Comparison of ENCODE assay signal across 9 cellular contexts in the genomic region with DNA sequence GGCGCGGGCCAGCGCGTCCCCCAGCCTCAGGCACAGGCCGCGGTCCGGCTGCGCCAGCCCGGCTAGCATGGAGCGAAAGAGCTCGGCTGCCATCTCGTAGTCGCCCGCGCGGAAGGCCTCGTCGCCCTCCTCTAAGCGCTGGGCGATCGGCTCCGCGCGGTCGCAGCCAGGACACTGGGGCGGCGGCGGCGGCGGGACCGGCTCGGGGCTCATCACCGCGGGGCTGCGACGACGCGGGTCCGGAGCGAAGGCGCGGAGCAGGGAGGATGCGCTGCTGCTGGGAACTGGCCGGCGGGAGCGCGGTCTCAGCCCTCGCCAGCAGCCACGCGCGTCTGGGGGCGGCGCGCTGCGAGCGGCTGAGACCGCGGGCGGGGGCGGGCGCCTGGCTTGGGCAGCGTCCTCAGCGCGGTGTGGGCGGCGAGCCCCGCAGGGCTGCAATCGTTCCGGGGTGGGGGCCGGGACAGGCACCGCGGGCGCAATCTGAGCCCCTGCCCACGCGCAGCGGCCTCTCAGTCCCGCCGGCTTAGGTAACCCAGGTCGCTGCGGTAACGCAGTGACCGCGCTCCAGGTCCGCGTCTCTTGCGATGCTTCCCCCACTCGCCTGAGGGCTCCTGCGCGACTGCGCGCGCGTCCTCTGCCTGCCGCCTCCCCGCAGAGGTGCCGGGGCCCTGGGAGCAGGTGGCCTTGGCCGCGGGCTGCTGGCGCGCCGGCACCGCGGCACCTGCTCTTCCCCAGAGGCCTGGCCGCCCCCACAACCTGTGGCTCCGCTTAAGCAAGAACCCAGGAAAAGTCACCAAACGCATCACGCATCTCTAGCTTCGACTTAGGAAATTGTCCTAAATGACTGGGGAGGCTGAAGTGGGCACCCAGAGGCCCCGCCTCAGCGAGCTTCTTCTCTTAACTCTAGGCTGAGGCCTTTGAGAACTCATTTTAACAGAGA. TPM values are rescaled to one million over a fixed set of nuclear protein-coding genes. Genes with fewer than 3 reads are reported as not detected.
DNase-seq lines count a peak whose midpoint lies in the region; ATAC-seq and TF ChIP-seq lines count a peak whose summit lies in the region.
"Had no signal": no experiment of that assay in that cellular context is flagged by ENCODE, and none has a peak within 500 bp of the region (broad histone marks: within the 10 kb centered on the region; RNA-seq: fewer than 3 reads in every experiment).

TSS of gene LONRF2 (minus strand) at position 621 of the 940 bp plus-strand sequence. CDS start at position 213, 408 bp downstream.

- DNase-seq in COR-L47 (lab: John Stamatoyannopoulos, UW): peak; percentile 78
- peak; percentile 39 for DNase-seq in left ventricle myocardium inferior
- peak; percentile 30 for DNase-seq in prostate gland (ENCODE audit: low spot score)
- no peak for DNase-seq in HT-29 (ENCODE audit: low spot score)

- H3K4me1 ChIP-seq in left ventricle myocardium inferior (peaks cover 31% of the 10 kb centered on the region), prostate gland (replicated peaks) (no peaks in the 10 kb centered on the region)

- intact Hi-C loops in left ventricle myocardium inferior (cut with micrococcal nuclease) (no loop called here), prostate gland (cut with DNase I) (loop anchor here (5.0 to 10.0 kb wide), 2 partner anchors 60 to 63 kb away; no protein-coding TSS in a partner anchor)

- peaks cover 5% of the 10 kb centered on the region for H3K4me1 Mint-ChIP-seq in activated naive CD8-positive, alpha-beta T cell (ENCODE audit: low read depth)

- H3K27me3 Mint-ChIP-seq in activated naive CD8-positive, alpha-beta T cell: peaks cover 40% of the 10 kb centered on the region

- H3K27ac ChIP-seq in KOPT-K1 (ENCODE audit: low read depth, low read length, poor library complexity, severe bottlenecking): peak within 1 kb of the TSS; percentile 10
- peak within 1 kb of the TSS; percentile 87 for H3K27ac ChIP-seq in left ventricle myocardium inferior (replicated peaks)
- peak within 1 kb of the TSS; percentile 83 to 84 for H3K27ac ChIP-seq in prostate gland

- H3K36me3 ChIP-seq in KOPT-K1 (ENCODE audit: insufficient read depth, low read length) (no peaks in the 10 kb centered on the region), left ventricle myocardium inferior (no peaks in the 10 kb centered on the region), prostate gland (no peaks in the 10 kb centered on the region)

- TF ChIP-seq CTCF in left ventricle myocardium inferior (IDR thresholded peaks at IDR 0.05; ENCODE audit: borderline replicate concordance) (no peak), prostate gland (IDR thresholded peaks at IDR 0.05) (no peak)

- no peaks in the 10 kb centered on the region for H3K36me3 Mint-ChIP-seq in activated naive CD8-positive, alpha-beta T cell

- peaks cover 8% of the 10 kb centered on the region for H3K9me3 Mint-ChIP-seq in activated naive CD8-positive, alpha-beta T cell (ENCODE audit: low read depth)

- H3K4me3 ChIP-seq in left ventricle myocardium inferior (peak within 1 kb of the TSS; percentile 72), prostate gland (peak within 1 kb of the TSS; percentile 60 to 69)

- H3K27me3 ChIP-seq in left ventricle myocardium inferior (ENCODE audit: low read depth): peaks cover 42% of the 10 kb centered on the region
- no peaks in the 10 kb centered on the region for H3K27me3 ChIP-seq in prostate gland (replicated peaks; ENCODE audit: insufficient read depth)

- ATAC-seq in HG02610 (IDR thresholded peaks at IDR 0.05; ENCODE audit: unreplicated experiment): no peak
- ATAC-seq in GM19351 (IDR thresholded peaks at IDR 0.05; ENCODE audit: unreplicated experiment): no peak

- H3K9me3 ChIP-seq in KOPT-K1 (ENCODE audit: insufficient read depth, low read length, poor library complexity, severe bottlenecking) (peaks cover 15% of the 10 kb centered on the region), left ventricle myocardium inferior (replicated peaks) (peaks cover 10% of the 10 kb centered on the region), prostate gland (no peaks in the 10 kb centered on the region)

- peak within 1 kb of the TSS; percentile 71 for H3K4me3 Mint-ChIP-seq in activated naive CD8-positive, alpha-beta T cell

- WGBS in prostate gland: 3% methylated on average over 35 of the region's 110 CpGs

- H3K27ac Mint-ChIP-seq in activated naive CD8-positive, alpha-beta T cell: no peak within 1 kb of the TSS

- TF ChIP-seq POLR2A in prostate gland (IDR thresholded peaks at IDR 0.05): no peak

RNA-seq across cellular contexts. Expression of gene LONRF2, which starts in this region (rescaled TPM):
- total RNA-seq in left ventricle myocardium inferior: 19.0 TPM
- total RNA-seq in prostate gland: 10 to 100 TPM in 1 of 2 donors, 1 to 10 TPM in 1; 8.2 to 20.4 TPM
- total RNA-seq in HT-29 (2014; rRNA removed; shearing (Covaris generic)): 0.29 and 0.79 TPM in 2 replicates
- total RNA-seq: pulmonary artery endothelial cell had no signal

Comparison
In these comparisons a context has a peak if more than half of its experiments do, and no peak if none do; other contexts are left out.
1. H3K27ac ChIP-seq: peak in every context shown above with its lines; median percentile 87 in left ventricle myocardium inferior; 84 in prostate gland; 10 in KOPT-K1.